Comparison of ENCODE assay signal across 1 cellular context in the genomic region with DNA sequence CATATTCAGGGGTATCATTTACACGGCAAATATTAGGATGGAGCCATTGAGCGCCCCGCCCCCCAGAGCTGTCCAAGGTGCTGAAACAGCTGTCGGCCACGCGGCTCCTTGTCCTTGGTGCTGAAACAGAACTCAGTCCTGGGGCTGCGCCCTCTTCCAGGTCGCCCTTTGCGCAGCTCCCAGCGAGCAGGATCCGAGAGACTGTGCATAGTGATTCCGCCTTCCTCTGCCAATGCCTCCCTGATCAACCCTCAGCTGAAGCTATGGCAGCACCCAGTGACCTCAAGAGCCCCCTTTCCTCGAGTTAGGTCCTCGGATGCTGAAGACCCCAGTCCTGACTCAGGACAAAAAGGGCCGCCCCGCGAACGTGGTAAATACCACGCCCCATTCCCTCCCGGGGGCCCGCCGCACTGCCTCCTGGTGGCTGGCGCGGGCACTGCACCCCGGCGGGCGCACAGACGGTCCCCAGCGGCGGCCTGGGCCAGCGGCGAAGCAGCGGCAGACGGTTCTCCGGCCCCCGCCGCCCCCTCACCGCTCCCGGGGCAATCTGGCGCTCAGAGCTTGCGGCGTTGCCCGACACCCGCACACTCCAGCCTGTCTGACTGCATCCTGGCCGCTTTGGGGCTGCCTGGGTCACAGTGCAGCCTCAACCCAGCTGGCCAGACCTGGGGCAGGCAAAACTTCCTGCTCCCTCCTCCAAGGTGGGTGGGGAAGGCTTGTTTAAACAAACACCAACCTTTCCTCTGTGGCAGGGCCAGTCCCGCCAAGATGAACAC.
TF ChIP-seq lines count a peak whose summit lies in the region.

No MANE protein-coding gene starts in this region.

TF ChIP-seq in GM12878, 131 proteins besides CTCF, POLR2A, EP300 and RAD21 (continued from another document):
- no peak for TF ChIP-seq BCL3 (IDR thresholded peaks at IDR 0.05; ENCODE audit: borderline replicate concordance, insufficient read depth, low read depth, low read length, poor library complexity, severe bottlenecking)
- TF ChIP-seq YY1 (IDR thresholded peaks at IDR 0.05; ENCODE audit: low read depth, low read length) = peak; percentile 85
- TF ChIP-seq RELB (IDR thresholded peaks at IDR 0.05; ENCODE audit: low read depth) = no peak
- no peak for TF ChIP-seq ATF7 (IDR thresholded peaks at IDR 0.05; ENCODE audit: low read depth)
- peak; percentile 70; the same call in 1 of the 2 replicates for TF ChIP-seq HDAC2 (IDR thresholded peaks at IDR 0.05)
- TF ChIP-seq POLR2AphosphoS5 (IDR thresholded peaks at IDR 0.05; ENCODE audit: low read length) = no peak
- no peak for TF ChIP-seq SMAD5 (IDR thresholded peaks at IDR 0.05; ENCODE audit: low read depth)
